In the genomic region with DNA sequence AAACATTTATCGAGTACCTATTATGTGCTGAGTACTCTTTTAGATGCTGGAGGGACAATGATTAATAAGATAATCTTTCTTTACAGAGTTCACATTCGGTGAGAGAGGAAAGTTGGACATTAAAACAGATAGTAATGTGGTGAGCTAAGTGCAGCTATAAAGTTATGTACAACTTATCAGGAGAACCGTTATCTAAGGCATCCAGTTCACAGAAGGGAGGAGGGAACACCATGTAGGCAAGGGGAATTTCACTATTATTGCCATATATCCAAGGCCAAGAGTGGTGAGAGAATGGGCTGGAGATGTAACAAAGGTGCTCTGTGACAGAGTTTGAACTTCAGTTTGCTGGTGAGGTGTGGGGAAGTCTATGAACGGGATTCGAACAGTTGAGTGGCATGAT, we compare ENCODE assay signal across 15 cellular contexts.
"Had no signal": no experiment of that assay in that cellular context is flagged by ENCODE, and none has a peak within 500 bp of the region (broad histone marks: within the 10 kb centered on the region; RNA-seq: fewer than 3 reads in every experiment).

No MANE protein-coding gene starts in this region.

- H3K4me3 ChIP-seq: body of pancreas, gastroesophageal sphincter, stomach, thoracic aorta had no signal

- DNase-seq: activated CD4-positive, alpha-beta T cell treated with anti-CD3 and anti-CD28 coated beads, Interleukin-2, amount 10 ng/mL, durations not matched to agents 7 days and 5 days; activated CD8-positive, alpha-beta memory T cell treated with anti-CD3 and anti-CD28 coated beads, Interleukin-2, amount 50 U/mL, for 48 hours; activated gamma-delta T cell; activated T-cell treated with anti-CD3 and anti-CD28 coated beads, Interleukin-2, amount 50 U/mL, for 72 hours; amniotic stem cell; body of pancreas; effector CD8-positive, alpha-beta T cell; nephron progenitor cell; stimulated activated CD4-positive, alpha-beta T cell treated with anti-CD3 and anti-CD28 coated beads, Interleukin-12 subunit alpha, Interleukin-12 subunit beta, amount 100 ng/mL, for 4 hours; stimulated activated CD4-positive, alpha-beta T cell treated with anti-CD3 and anti-CD28 coated beads, Interleukin-2, amount 100 ng/mL, for 24 hours; stomach; T-helper 17 cell had no signal

- H3K27ac Mint-ChIP-seq: activated CD4-positive, alpha-beta T cell treated with anti-CD3 and anti-CD28 coated beads, Interleukin-2, amount 10 ng/mL, durations not matched to agents 7 days and 5 days; activated naive CD4-positive, alpha-beta T cell treated with anti-CD3 and anti-CD28 coated beads, Interleukin-2, amount 50 U/mL, for 72 hours; activated T-cell treated with anti-CD3 and anti-CD28 coated beads, Interleukin-2, amount 50 U/mL, for 72 hours; nephron progenitor cell; T-helper 17 cell had no signal

- H3K27ac ChIP-seq: body of pancreas, gastroesophageal sphincter, stomach, thoracic aorta had no signal

- H3K4me1 ChIP-seq: body of pancreas, stomach had no signal

- H3K36me3 ChIP-seq: gastroesophageal sphincter, stomach, thoracic aorta had no signal

- H3K9me3 Mint-ChIP-seq: activated naive CD4-positive, alpha-beta T cell treated with anti-CD3 and anti-CD28 coated beads, Interleukin-2, amount 50 U/mL, for 72 hours; activated T-cell treated with anti-CD3 and anti-CD28 coated beads, Interleukin-2, amount 50 U/mL, for 72 hours had no signal

- H3K9me3 ChIP-seq: gastroesophageal sphincter, stomach, thoracic aorta had no signal

- H3K36me3 Mint-ChIP-seq: activated naive CD4-positive, alpha-beta T cell treated with anti-CD3 and anti-CD28 coated beads, Interleukin-2, amount 50 U/mL, for 72 hours had no signal

- H3K27me3 Mint-ChIP-seq: activated CD4-positive, alpha-beta T cell treated with anti-CD3 and anti-CD28 coated beads, Interleukin-2, amount 10 ng/mL, durations not matched to agents 7 days and 5 days; T-helper 17 cell had no signal

- H3K27me3 ChIP-seq: body of pancreas, gastroesophageal sphincter, stomach had no signal

- H3K4me3 Mint-ChIP-seq: activated CD4-positive, alpha-beta T cell treated with anti-CD3 and anti-CD28 coated beads, Interleukin-2, amount 10 ng/mL, durations not matched to agents 7 days and 5 days; activated T-cell treated with anti-CD3 and anti-CD28 coated beads, Interleukin-2, amount 50 U/mL, for 72 hours; nephron progenitor cell; T-helper 17 cell had no signal

- ATAC-seq: activated naive CD4-positive, alpha-beta T cell treated with anti-CD3 and anti-CD28 coated beads, Interleukin-2, amount 50 U/mL, for 72 hours; activated T-cell treated with anti-CD3 and anti-CD28 coated beads, Interleukin-2, amount 50 U/mL, for 72 hours; body of pancreas; gastroesophageal sphincter; T-helper 17 cell had no signal
